In genomic region chr11:126185200-126186030, GRCh38 we compare ENCODE assay signal across 15 cellular contexts.
"Had no signal": no experiment of that assay in that cellular context is flagged by ENCODE, and none has a peak within 500 bp of the region (broad histone marks: within the 10 kb centered on the region; RNA-seq: fewer than 3 reads in every experiment).

No MANE protein-coding gene starts in this region.

- H3K27me3 ChIP-seq: brain microvascular endothelial cell, esophagus squamous epithelium, ovary, upper lobe of left lung had no signal

- H3K4me1 ChIP-seq: esophagus squamous epithelium, upper lobe of left lung had no signal

- DNase-seq: activated CD4-positive, alpha-beta T cell treated with anti-CD3 and anti-CD28 coated beads, Interleukin-2, amount 50 U/mL, for 1 hour; activated naive CD8-positive, alpha-beta T cell treated with anti-CD3 and anti-CD28 coated beads, Interleukin-2, amount 10 ng/mL, durations not matched to agents 7 days and 5 days; anterior cingulate cortex; brain microvascular endothelial cell; cortex of kidney; effector CD4-positive, alpha-beta T cell; esophagus squamous epithelium; hippocampal formation; mesenchymal stem cell; stimulated activated CD4-positive, alpha-beta T cell treated with anti-CD3 and anti-CD28 coated beads, Interleukin-4, amount 100 ng/mL, for 24 hours; stimulated activated naive CD4-positive, alpha-beta T cell; SW 1271 had no signal

- H3K27ac ChIP-seq: brain microvascular endothelial cell, esophagus squamous epithelium, ovary, upper lobe of left lung had no signal

- ATAC-seq: activated CD4-positive, CD25-positive, alpha-beta regulatory T cell treated with anti-CD3 and anti-CD28 coated beads, Interleukin-2, amount 50 U/mL, for 24 hours had no signal

- H3K4me3 ChIP-seq: esophagus squamous epithelium, ovary, upper lobe of left lung had no signal

- H3K36me3 ChIP-seq: brain microvascular endothelial cell, ovary had no signal

- H3K9me3 ChIP-seq: ovary, upper lobe of left lung had no signal
